22 cellular contexts compared by ENCODE assay signal in genomic region chr2:10003206-10004125, GRCh38.
"Had no signal": no experiment of that assay in that cellular context is flagged by ENCODE, and none has a peak within 500 bp of the region (broad histone marks: within the 10 kb centered on the region; RNA-seq: fewer than 3 reads in every experiment).

No MANE protein-coding gene starts in this region.

- ATAC-seq: stimulated activated naive CD8-positive, alpha-beta T cell treated with anti-CD3 and anti-CD28 coated beads, Interleukin-15, amount 100 ng/mL, for 72 hours had no signal

- H3K36me3 Mint-ChIP-seq: activated naive CD8-positive, alpha-beta T cell treated with anti-CD3 and anti-CD28 coated beads, Interleukin-2, amount 10 ng/mL, durations not matched to agents 7 days and 5 days had no signal

- H3K9me3 ChIP-seq: esophagus muscularis mucosa, right atrium auricular region, thoracic aorta had no signal

- H3K4me1 Mint-ChIP-seq: activated naive CD8-positive, alpha-beta T cell treated with anti-CD3 and anti-CD28 coated beads, Interleukin-2, amount 10 ng/mL, durations not matched to agents 7 days and 5 days; central memory CD8-positive, alpha-beta T cell; stimulated activated naive CD8-positive, alpha-beta T cell treated with anti-CD3 and anti-CD28 coated beads, Interleukin-15, amount 100 ng/mL, for 72 hours had no signal

- H3K27ac Mint-ChIP-seq: activated naive CD8-positive, alpha-beta T cell treated with anti-CD3 and anti-CD28 coated beads, Interleukin-2, amount 10 ng/mL, durations not matched to agents 7 days and 5 days; brain; nephron progenitor cell; progenitor cell of endocrine pancreas; stimulated activated naive CD8-positive, alpha-beta T cell treated with anti-CD3 and anti-CD28 coated beads, Interleukin-15, amount 100 ng/mL, for 72 hours had no signal

- H3K36me3 ChIP-seq: esophagus muscularis mucosa, right atrium auricular region, thoracic aorta had no signal

- H3K4me3 Mint-ChIP-seq: activated naive CD8-positive, alpha-beta T cell treated with anti-CD3 and anti-CD28 coated beads, Interleukin-2, amount 10 ng/mL, durations not matched to agents 7 days and 5 days; brain; central memory CD8-positive, alpha-beta T cell; nephron progenitor cell; stimulated activated naive CD8-positive, alpha-beta T cell treated with anti-CD3 and anti-CD28 coated beads, Interleukin-15, amount 100 ng/mL, for 72 hours had no signal

- H3K27ac ChIP-seq: thoracic aorta had no signal

- H3K27me3 ChIP-seq: esophagus muscularis mucosa, right atrium auricular region had no signal

- H3K27me3 Mint-ChIP-seq: brain, progenitor cell of endocrine pancreas had no signal

- H3K9me3 Mint-ChIP-seq: activated naive CD8-positive, alpha-beta T cell treated with anti-CD3 and anti-CD28 coated beads, Interleukin-2, amount 10 ng/mL, durations not matched to agents 7 days and 5 days; brain; central memory CD8-positive, alpha-beta T cell; nephron progenitor cell; stimulated activated naive CD8-positive, alpha-beta T cell treated with anti-CD3 and anti-CD28 coated beads, Interleukin-15, amount 100 ng/mL, for 72 hours had no signal

- H3K4me3 ChIP-seq: esophagus muscularis mucosa, right atrium auricular region, thoracic aorta had no signal

- DNase-seq: activated CD4-positive, CD25-positive, alpha-beta regulatory T cell treated with anti-CD3 and anti-CD28 coated beads, Interleukin-2, amount 50 U/mL, for 72 hours; activated CD8-positive, alpha-beta memory T cell treated with anti-CD3 and anti-CD28 coated beads for 24 hours; activated CD8-positive, alpha-beta memory T cell treated with anti-CD3 and anti-CD28 coated beads, Interleukin-2, amount 50 U/mL, for 48 hours; activated naive CD4-positive, alpha-beta T cell; activated naive CD8-positive, alpha-beta T cell treated with anti-CD3 and anti-CD28 coated beads, Interleukin-2, amount 10 ng/mL, durations not matched to agents 7 days and 5 days; effector CD8-positive, alpha-beta T cell; hippocampal formation; islet precursor cell; midbrain; nephron progenitor cell; nucleus accumbens; SIG-M5; small intestine; stimulated activated CD4-positive, alpha-beta T cell treated with anti-CD3 and anti-CD28 coated beads, Interleukin-15, amount 100 ng/mL, for 24 hours; stimulated activated CD4-positive, alpha-beta T cell treated with anti-CD3 and anti-CD28 coated beads, Interleukin-4, amount 100 ng/mL, for 1 hour; stimulated activated naive CD8-positive, alpha-beta T cell treated with anti-CD3 and anti-CD28 coated beads, Interleukin-15, amount 100 ng/mL, for 72 hours had no signal
